18 cellular contexts compared by ENCODE assay signal in the genomic region with DNA sequence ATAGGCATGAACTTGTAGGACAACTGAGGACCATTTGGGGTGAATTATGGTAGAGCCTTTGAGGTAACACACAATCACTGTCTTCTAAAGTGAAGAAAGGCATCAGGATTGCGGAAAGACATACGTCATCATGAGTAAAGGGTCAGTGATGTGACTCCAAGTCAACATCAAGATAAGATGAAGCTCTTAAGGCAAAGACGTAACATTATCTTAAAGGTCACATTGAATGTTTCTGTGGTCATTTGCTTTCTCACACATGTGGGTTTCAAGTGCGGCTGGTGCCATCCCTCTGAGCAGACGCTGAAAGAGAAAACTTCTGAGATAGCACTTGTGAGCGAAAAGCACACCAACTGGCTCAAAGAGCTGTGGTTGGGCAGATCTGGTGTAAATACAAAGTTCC.
DNase-seq lines count a peak whose midpoint lies in the region; ATAC-seq and TF ChIP-seq lines count a peak whose summit lies in the region.
"Had no signal": no experiment of that assay in that cellular context is flagged by ENCODE, and none has a peak within 500 bp of the region (broad histone marks: within the 10 kb centered on the region; RNA-seq: fewer than 3 reads in every experiment).

No MANE protein-coding gene starts in this region.

- H3K4me2 ChIP-seq in OCI-LY3 (ENCODE audit: low read length) (peak overlapping the region; percentile 7; the same call in 1 of the 2 replicates), smooth muscle cell (peak overlapping the region; percentile 67)

- peaks cover 54% of the 10 kb centered on the region for H3K4me1 ChIP-seq in OCI-LY3 (ENCODE audit: low read length)
- peaks cover 2% of the 10 kb centered on the region for H3K4me1 ChIP-seq in smooth muscle cell (ENCODE audit: low read depth)

- H3F3A ChIP-seq in smooth muscle cell (ENCODE audit: low read depth): no peaks in the 10 kb centered on the region

- H3K79me2 ChIP-seq in OCI-LY3 (ENCODE audit: low read length) (no peaks in the 10 kb centered on the region), smooth muscle cell (ENCODE audit: low read depth) (no peaks in the 10 kb centered on the region)

- H2AFZ ChIP-seq in OCI-LY3 (ENCODE audit: low read depth, low read length) (no peak overlapping the region), smooth muscle cell (ENCODE audit: low read depth) (peak overlapping the region; percentile 9)

- intact Hi-C loops in activated CD4-positive, alpha-beta T cell treated with anti-CD3 and anti-CD28 coated beads, Interleukin-2, amount 10 ng/mL, durations not matched to agents 24 days and 14 days (cut with micrococcal nuclease): loop anchor here (5.0 kb wide), 1 partner anchor 62 kb away; a partner anchor contains a TSS

- H3K36me3 ChIP-seq in OCI-LY3 (replicated peaks; ENCODE audit: low read depth, low read length) (no peaks in the 10 kb centered on the region), smooth muscle cell (ENCODE audit: low read depth) (no peaks in the 10 kb centered on the region)
- H3K36me3 ChIP-seq: adrenal gland had no signal

- ATAC-seq in GM18909 (IDR thresholded peaks at IDR 0.05; ENCODE audit: poor library complexity, unreplicated experiment) (peak; percentile 42), HG02798 (IDR thresholded peaks at IDR 0.05; ENCODE audit: poor library complexity, unreplicated experiment) (peak; percentile 52), HG02884 (IDR thresholded peaks at IDR 0.05; ENCODE audit: unreplicated experiment) (no peak)
- ATAC-seq: mucosa of descending colon had no signal

- peaks cover 3% of the 10 kb centered on the region for H3K4me1 Mint-ChIP-seq in activated CD4-positive, alpha-beta T cell treated with anti-CD3 and anti-CD28 coated beads, Interleukin-2, amount 10 ng/mL, durations not matched to agents 24 days and 14 days

- DNase-seq in smooth muscle cell (lab: John Stamatoyannopoulos, UW; ENCODE audit: unreplicated experiment) (no peak), NCI-H748 (lab: John Stamatoyannopoulos, UW; ENCODE audit: unreplicated experiment) (no peak)
- no peak for DNase-seq in activated CD4-positive, alpha-beta T cell treated with anti-CD3 and anti-CD28 coated beads, Interleukin-2, amount 10 ng/mL, durations not matched to agents 24 days and 14 days
- DNase-seq: activated CD8-positive, alpha-beta memory T cell treated with anti-CD3 and anti-CD28 coated beads for 24 hours; adrenal gland; cerebellar nuclear complex; H9; hypothalamus; mucosa of descending colon; NCI-H1105; NCI-H2171; Right ventricle myocardium superior; stimulated activated CD4-positive, alpha-beta T cell treated with anti-CD3 and anti-CD28 coated beads, Interleukin-4, amount 100 ng/mL, for 1 hour had no signal

- H4K20me1 ChIP-seq in OCI-LY3 (ENCODE audit: insufficient read depth, low read length) (no peaks in the 10 kb centered on the region), smooth muscle cell (ENCODE audit: low read depth) (no peaks in the 10 kb centered on the region)

- no peaks in the 10 kb centered on the region for H3K36me3 Mint-ChIP-seq in activated CD4-positive, alpha-beta T cell treated with anti-CD3 and anti-CD28 coated beads, Interleukin-2, amount 10 ng/mL, durations not matched to agents 24 days and 14 days (ENCODE audit: low read depth)

- 50% methylated on average over 6 of the region's 6 CpGs for WGBS in smooth muscle cell (ENCODE audit: low lambda C conversion rate)

- no peak overlapping the region for H3K27ac Mint-ChIP-seq in activated CD4-positive, alpha-beta T cell treated with anti-CD3 and anti-CD28 coated beads, Interleukin-2, amount 10 ng/mL, durations not matched to agents 24 days and 14 days
- H3K27ac Mint-ChIP-seq: activated T-helper 2 cell treated with anti-CD3 and anti-CD28 coated beads, Interferon-gamma antibody, Interleukin-2, Interleukin-4, amounts not matched to agents 10 μg/mL and 5 μg/mL and 100 μg/mL, durations not matched to agents 14 hours and 24 hours and 36 hours; H9 had no signal

- no peaks in the 10 kb centered on the region for H3K9me3 Mint-ChIP-seq in activated CD4-positive, alpha-beta T cell treated with anti-CD3 and anti-CD28 coated beads, Interleukin-2, amount 10 ng/mL, durations not matched to agents 24 days and 14 days
- H3K9me3 Mint-ChIP-seq: activated T-helper 2 cell treated with anti-CD3 and anti-CD28 coated beads, Interferon-gamma antibody, Interleukin-2, Interleukin-4, amounts not matched to agents 10 μg/mL and 5 μg/mL and 100 μg/mL, durations not matched to agents 14 hours and 24 hours and 36 hours; H9 had no signal

- H3K27ac ChIP-seq in OCI-LY3 (ENCODE audit: low read length) (no peak overlapping the region), smooth muscle cell (ENCODE audit: low read depth) (peak overlapping the region; percentile 81)
- H3K27ac ChIP-seq: adrenal gland had no signal

- peaks cover 1% of the 10 kb centered on the region for H3K27me3 Mint-ChIP-seq in activated CD4-positive, alpha-beta T cell treated with anti-CD3 and anti-CD28 coated beads, Interleukin-2, amount 10 ng/mL, durations not matched to agents 24 days and 14 days

- no peak overlapping the region for H3K9ac ChIP-seq in OCI-LY3 (ENCODE audit: low read length)
- peak overlapping the region; percentile 59 for H3K9ac ChIP-seq in smooth muscle cell (ENCODE audit: low read depth)

- TF ChIP-seq CTCF in OCI-LY3 (IDR thresholded peaks at IDR 0.05; ENCODE audit: low read depth, low read length) (no peak), smooth muscle cell (IDR thresholded peaks at IDR 0.05; ENCODE audit: borderline replicate concordance, insufficient read depth, poor library complexity, severe bottlenecking) (no peak)

- no peaks in the 10 kb centered on the region for H3K9me3 ChIP-seq in OCI-LY3 (ENCODE audit: insufficient read depth, low read length)
- no peaks in the 10 kb centered on the region for H3K9me3 ChIP-seq in smooth muscle cell (replicated peaks; ENCODE audit: low read depth)
- H3K9me3 ChIP-seq: adrenal gland, mucosa of descending colon had no signal

- no peaks in the 10 kb centered on the region for H3K27me3 ChIP-seq in OCI-LY3 (ENCODE audit: low read depth, low read length)
- H3K27me3 ChIP-seq in smooth muscle cell (ENCODE audit: low read depth): no peaks in the 10 kb centered on the region
- H3K27me3 ChIP-seq: adrenal gland had no signal

- no peak overlapping the region for H3K4me3 Mint-ChIP-seq in activated CD4-positive, alpha-beta T cell treated with anti-CD3 and anti-CD28 coated beads, Interleukin-2, amount 10 ng/mL, durations not matched to agents 24 days and 14 days
- H3K4me3 Mint-ChIP-seq: H9 had no signal

- H3K4me3 ChIP-seq in OCI-LY3 (ENCODE audit: low read length): no peak overlapping the region
- H3K4me3 ChIP-seq in smooth muscle cell: no peak overlapping the region
- H3K4me3 ChIP-seq: adrenal gland, mucosa of descending colon had no signal
